Comparison of ENCODE assay signal across 1 cellular context in genomic region chr5:148972958-148973357, GRCh38.
TF ChIP-seq lines count a peak whose summit lies in the region.

No MANE protein-coding gene starts in this region.

TF ChIP-seq in HepG2, 621 proteins besides CTCF, POLR2A, EP300 and RAD21 (continued from another document):
- no peak for TF ChIP-seq ZNF280D (CRISPR knock-in tag; IDR thresholded peaks at IDR 0.05)
